In the genomic region with DNA sequence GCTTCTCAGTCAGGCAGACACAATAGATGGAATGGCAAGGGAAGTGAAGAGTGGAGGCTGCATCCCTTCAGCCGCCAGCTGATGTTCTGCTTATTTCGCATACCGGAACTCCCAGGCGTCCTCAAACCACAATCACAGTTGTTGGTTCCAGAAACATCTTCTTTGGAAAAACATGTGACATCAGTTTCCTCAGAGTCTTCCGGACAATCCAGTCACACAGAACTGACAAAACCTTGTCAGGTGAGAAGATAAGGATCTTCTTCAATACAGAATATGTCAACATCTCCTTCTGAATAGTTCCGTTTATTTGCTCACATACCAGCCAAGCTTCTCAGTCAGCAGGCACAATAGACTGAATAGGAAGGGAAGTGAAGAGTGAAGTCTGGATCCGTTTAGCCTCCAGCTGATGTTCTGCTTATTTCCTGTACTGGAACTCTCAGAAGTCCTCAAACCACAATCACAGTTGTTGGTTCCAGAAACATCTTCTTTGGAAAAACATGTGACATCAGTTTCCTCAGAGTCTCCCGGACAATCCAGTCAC, we compare ENCODE assay signal across 9 cellular contexts. TPM values are rescaled to one million over a fixed set of nuclear protein-coding genes. Genes with fewer than 3 reads are reported as not detected.
DNase-seq lines count a peak whose midpoint lies in the region; ATAC-seq lines count a peak whose summit lies in the region.
"Had no signal": no experiment of that assay in that cellular context is flagged by ENCODE, and none has a peak within 500 bp of the region (broad histone marks: within the 10 kb centered on the region; RNA-seq: fewer than 3 reads in every experiment).

No MANE protein-coding gene starts in this region.

- H3K27ac ChIP-seq in temporal lobe (ENCODE audit: low read depth, low read length): peak overlapping the region; percentile 81

- peak overlapping the region; percentile 76 for H3K4me3 Mint-ChIP-seq in activated CD4-positive, alpha-beta T cell treated with anti-CD3 and anti-CD28 coated beads for 36 hours
- H3K4me3 Mint-ChIP-seq in activated T-helper 1 cell treated with anti-CD3 and anti-CD28 coated beads, Interleukin-12 subunit alpha, Interleukin-12 subunit beta, Interleukin-2, Interleukin-4 antibody, amounts not matched to agents 30 ng/mL and 10 ng/mL and 1 ng/mL, durations not matched to agents 14 hours and 24 hours and 36 hours: peak overlapping the region; percentile 82

- ATAC-seq in activated CD4-positive, alpha-beta T cell treated with anti-CD3 and anti-CD28 coated beads for 36 hours: no peak
- ATAC-seq in left ventricle myocardium superior (peak; percentile 63), GM21576 (IDR thresholded peaks at IDR 0.05; ENCODE audit: unreplicated experiment) (no peak)

- no peak overlapping the region for H3K27ac Mint-ChIP-seq in activated CD4-positive, alpha-beta T cell treated with anti-CD3 and anti-CD28 coated beads for 36 hours
- peak overlapping the region; percentile 87 for H3K27ac Mint-ChIP-seq in activated T-helper 1 cell treated with anti-CD3 and anti-CD28 coated beads, Interleukin-12 subunit alpha, Interleukin-12 subunit beta, Interleukin-2, Interleukin-4 antibody, amounts not matched to agents 30 ng/mL and 10 ng/mL and 1 ng/mL, durations not matched to agents 14 hours and 24 hours and 36 hours

- POLR2A ChIA-PET in activated CD4-positive, alpha-beta T cell treated with anti-CD3 and anti-CD28 coated beads for 36 hours (lab: Charles Lee): interaction anchor here (0.8 to 1.8 kb wide), 8 partner anchors 9 to 268 kb away, joined by 3 to 11 read pairs (median 4); no protein-coding TSS in a partner anchor

- CTCF ChIA-PET in activated CD4-positive, alpha-beta T cell treated with anti-CD3 and anti-CD28 coated beads for 36 hours (lab: Charles Lee): interaction anchor here (0.5 to 4.7 kb wide), 13 partner anchors 9 to 545 kb away, joined by 3 to 31 read pairs (median 3); a partner anchor contains a TSS

- H3K27me3 Mint-ChIP-seq in activated CD4-positive, alpha-beta T cell treated with anti-CD3 and anti-CD28 coated beads for 36 hours: peaks cover 2% of the 10 kb centered on the region
- peaks cover 3% of the 10 kb centered on the region for H3K27me3 Mint-ChIP-seq in activated T-helper 1 cell treated with anti-CD3 and anti-CD28 coated beads, Interleukin-12 subunit alpha, Interleukin-12 subunit beta, Interleukin-2, Interleukin-4 antibody, amounts not matched to agents 30 ng/mL and 10 ng/mL and 1 ng/mL, durations not matched to agents 14 hours and 24 hours and 36 hours (ENCODE audit: insufficient read depth)

- H3K9me3 Mint-ChIP-seq in activated CD4-positive, alpha-beta T cell treated with anti-CD3 and anti-CD28 coated beads for 36 hours (ENCODE audit: low read depth): peaks cover 27% of the 10 kb centered on the region
- peaks cover 33% of the 10 kb centered on the region for H3K9me3 Mint-ChIP-seq in activated T-helper 1 cell treated with anti-CD3 and anti-CD28 coated beads, Interleukin-12 subunit alpha, Interleukin-12 subunit beta, Interleukin-2, Interleukin-4 antibody, amounts not matched to agents 30 ng/mL and 10 ng/mL and 1 ng/mL, durations not matched to agents 14 hours and 24 hours and 36 hours

- DNase-seq in activated CD4-positive, alpha-beta T cell treated with anti-CD3 and anti-CD28 coated beads for 36 hours: no peak
- no peak for DNase-seq in activated CD4-positive, alpha-beta T cell treated with anti-CD3 and anti-CD28 coated beads, Interleukin-2, amount 50 U/mL, for 1 hour
- no peak for DNase-seq in activated T-helper 1 cell treated with anti-CD3 and anti-CD28 coated beads, Interleukin-12 subunit alpha, Interleukin-12 subunit beta, Interleukin-2, Interleukin-4 antibody, amounts not matched to agents 30 ng/mL and 10 ng/mL and 1 ng/mL, durations not matched to agents 14 hours and 24 hours and 36 hours (ENCODE audit: low spot score)
- DNase-seq in left ventricle myocardium superior (no peak), NCI-H2107 treated with DMSO at 0.1 percent for 48 hours (lab: John Stamatoyannopoulos, UW; ENCODE audit: unreplicated experiment) (no peak), NCI-H82 treated with DMSO at 0.1 percent for 48 hours (lab: John Stamatoyannopoulos, UW; ENCODE audit: unreplicated experiment) (no peak)
- DNase-seq: glutamatergic neuron had no signal

- peaks cover 14% of the 10 kb centered on the region for H3K36me3 Mint-ChIP-seq in activated CD4-positive, alpha-beta T cell treated with anti-CD3 and anti-CD28 coated beads for 36 hours (ENCODE audit: low read depth)
- peaks cover 19% of the 10 kb centered on the region for H3K36me3 Mint-ChIP-seq in activated T-helper 1 cell treated with anti-CD3 and anti-CD28 coated beads, Interleukin-12 subunit alpha, Interleukin-12 subunit beta, Interleukin-2, Interleukin-4 antibody, amounts not matched to agents 30 ng/mL and 10 ng/mL and 1 ng/mL, durations not matched to agents 14 hours and 24 hours and 36 hours (ENCODE audit: low read depth)

- intact Hi-C loops in activated CD4-positive, alpha-beta T cell treated with anti-CD3 and anti-CD28 coated beads for 36 hours (cut with DNase I, micrococcal nuclease): loop anchor here in 1 of 2 experiments (1.0 to 5.0 kb wide), 6 partner anchors 9 to 269 kb away; a partner anchor contains a TSS
- intact Hi-C loops in activated T-helper 1 cell treated with anti-CD3 and anti-CD28 coated beads, Interleukin-12 subunit alpha, Interleukin-12 subunit beta, Interleukin-2, Interleukin-4 antibody, amounts not matched to agents 30 ng/mL and 10 ng/mL and 1 ng/mL, durations not matched to agents 14 hours and 24 hours and 36 hours (cut with micrococcal nuclease): loop anchor here (1.0 to 5.0 kb wide), 4 partner anchors 9 to 269 kb away; a partner anchor contains a TSS
- intact Hi-C loops in left ventricle myocardium superior (cut with micrococcal nuclease): loop anchor here (10.0 kb wide), 1 partner anchor 86 kb away; a partner anchor contains a TSS

- peaks cover 54% of the 10 kb centered on the region for H3K4me1 Mint-ChIP-seq in activated CD4-positive, alpha-beta T cell treated with anti-CD3 and anti-CD28 coated beads for 36 hours
- peaks cover 82% of the 10 kb centered on the region for H3K4me1 Mint-ChIP-seq in activated T-helper 1 cell treated with anti-CD3 and anti-CD28 coated beads, Interleukin-12 subunit alpha, Interleukin-12 subunit beta, Interleukin-2, Interleukin-4 antibody, amounts not matched to agents 30 ng/mL and 10 ng/mL and 1 ng/mL, durations not matched to agents 14 hours and 24 hours and 36 hours (ENCODE audit: low read depth)

RNA-seq across cellular contexts. Expression of a gene that starts 45.1 kb away (rescaled TPM):
- total RNA-seq in activated CD4-positive, alpha-beta T cell treated with anti-CD3 and anti-CD28 coated beads for 36 hours: 10 to 100 TPM; 22.1 to 27.6 TPM
- total RNA-seq in activated T-helper 1 cell treated with anti-CD3 and anti-CD28 coated beads, Interleukin-12 subunit alpha, Interleukin-12 subunit beta, Interleukin-2, Interleukin-4 antibody, amounts not matched to agents 30 ng/mL and 10 ng/mL and 1 ng/mL, durations not matched to agents 14 hours and 24 hours and 36 hours: 34.1 and 38.5 TPM in 2 replicates
- 0.99 TPM for total RNA-seq in left ventricle myocardium superior
- 0.74 TPM for total RNA-seq in temporal lobe

Comparison
In these comparisons a context has a peak if more than half of its experiments do, and no peak if none do; other contexts are left out.
1. RNA of a gene that starts 45.1 kb away (total RNA-seq): 34.1 to 38.5 TPM in activated T-helper 1 cell treated with anti-CD3 and anti-CD28 coated beads, Interleukin-12 subunit alpha, Interleukin-12 subunit beta, Interleukin-2, Interleukin-4 antibody, amounts not matched to agents 30 ng/mL and 10 ng/mL and 1 ng/mL, durations not matched to agents 14 hours and 24 hours and 36 hours and 22.1 to 27.6 TPM in activated CD4-positive, alpha-beta T cell treated with anti-CD3 and anti-CD28 coated beads for 36 hours; 0.99 TPM in left ventricle myocardium superior (single experiment) and 0.74 TPM in temporal lobe (single experiment); every median in the first group is over 10 times any median in the second.